ENCODE assay signal across 1 cellular context in the genomic region with DNA sequence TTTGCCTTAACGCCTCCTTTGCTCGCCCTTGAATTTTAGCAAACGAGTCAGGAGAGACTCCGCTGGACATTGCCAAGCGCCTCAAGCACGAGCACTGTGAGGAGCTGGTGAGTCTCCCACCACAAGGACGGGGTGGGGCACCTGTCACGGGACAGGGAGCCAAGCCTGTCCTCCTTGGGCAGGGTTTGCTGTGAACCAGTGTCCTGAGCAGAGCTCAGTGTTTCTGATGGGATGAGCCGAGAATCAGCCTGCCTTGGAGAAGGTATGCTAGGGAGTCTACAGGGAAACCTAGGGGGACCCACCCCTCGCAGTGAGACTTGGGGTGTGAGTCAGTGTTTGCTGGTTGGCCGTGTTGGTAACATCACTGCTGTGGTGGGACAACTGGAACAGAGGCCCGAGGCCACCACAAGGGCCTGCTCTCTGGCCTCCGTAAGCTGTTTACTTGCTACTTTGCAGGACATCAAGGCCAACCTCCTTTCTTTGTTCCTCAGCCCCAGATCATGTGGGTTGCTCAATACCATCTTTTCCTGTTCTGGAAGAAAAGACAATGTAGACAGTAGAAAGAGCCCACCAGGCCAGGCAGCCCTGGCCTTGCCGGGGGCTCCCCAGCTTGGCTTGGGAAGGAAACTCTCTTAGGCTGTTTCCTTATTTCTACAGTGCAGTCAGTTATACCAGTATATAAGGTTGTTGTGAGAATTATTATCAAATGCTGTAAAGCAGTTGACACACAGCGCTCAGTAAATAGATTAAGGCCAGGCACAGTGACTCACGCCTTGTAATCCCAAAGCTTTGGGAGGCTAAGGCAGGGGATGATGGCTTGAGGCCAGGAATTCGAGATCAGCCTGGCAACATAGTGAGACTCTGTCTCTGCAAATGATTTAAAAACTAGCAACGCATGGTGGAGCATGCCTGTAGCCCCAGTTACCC.
TF ChIP-seq lines count a peak whose summit lies in the region.

No MANE protein-coding gene starts in this region.

TF ChIP-seq in HepG2, 621 proteins besides CTCF, POLR2A, EP300 and RAD21 (continued from another document and continues in another):
- TF ChIP-seq, protein P1, sequence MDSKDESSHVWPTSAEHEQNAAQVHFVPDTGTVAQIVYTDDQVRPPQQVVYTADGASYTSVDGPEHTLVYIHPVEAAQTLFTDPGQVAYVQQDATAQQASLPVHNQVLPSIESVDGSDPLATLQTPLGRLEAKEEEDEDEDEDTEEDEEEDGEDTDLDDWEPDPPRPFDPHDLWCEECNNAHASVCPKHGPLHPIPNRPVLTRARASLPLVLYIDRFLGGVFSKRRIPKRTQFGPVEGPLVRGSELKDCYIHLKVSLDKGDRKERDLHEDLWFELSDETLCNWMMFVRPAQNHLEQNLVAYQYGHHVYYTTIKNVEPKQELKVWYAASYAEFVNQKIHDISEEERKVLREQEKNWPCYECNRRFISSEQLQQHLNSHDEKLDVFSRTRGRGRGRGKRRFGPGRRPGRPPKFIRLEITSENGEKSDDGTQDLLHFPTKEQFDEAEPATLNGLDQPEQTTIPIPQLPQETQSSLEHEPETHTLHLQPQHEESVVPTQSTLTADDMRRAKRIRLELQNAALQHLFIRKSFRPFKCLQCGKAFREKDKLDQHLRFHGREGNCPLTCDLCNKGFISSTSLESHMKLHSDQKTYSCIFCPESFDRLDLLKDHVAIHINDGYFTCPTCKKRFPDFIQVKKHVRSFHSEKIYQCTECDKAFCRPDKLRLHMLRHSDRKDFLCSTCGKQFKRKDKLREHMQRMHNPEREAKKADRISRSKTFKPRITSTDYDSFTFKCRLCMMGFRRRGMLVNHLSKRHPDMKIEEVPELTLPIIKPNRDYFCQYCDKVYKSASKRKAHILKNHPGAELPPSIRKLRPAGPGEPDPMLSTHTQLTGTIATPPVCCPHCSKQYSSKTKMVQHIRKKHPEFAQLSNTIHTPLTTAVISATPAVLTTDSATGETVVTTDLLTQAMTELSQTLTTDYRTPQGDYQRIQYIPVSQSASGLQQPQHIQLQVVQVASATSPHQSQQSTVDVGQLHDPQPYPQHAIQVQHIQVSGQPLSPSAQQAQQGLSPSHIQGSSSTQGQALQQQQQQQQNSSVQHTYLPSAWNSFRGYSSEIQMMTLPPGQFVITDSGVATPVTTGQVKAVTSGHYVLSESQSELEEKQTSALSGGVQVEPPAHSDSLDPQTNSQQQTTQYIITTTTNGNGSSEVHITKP (CRISPR knock-in tag; IDR thresholded peaks at IDR 0.05; ENCODE audit: low read depth): peak; percentile 13
- TF ChIP-seq ZZZ3 (CRISPR knock-in tag; IDR thresholded peaks at IDR 0.05; ENCODE audit: borderline replicate concordance) (0 out of 2 replicates have a peak, but pooled peaks have one; percentile 75), HES4 (CRISPR knock-in tag; IDR thresholded peaks at IDR 0.05; ENCODE audit: borderline replicate concordance) (no peak), GPN1 (CRISPR knock-in tag; IDR thresholded peaks at IDR 0.05; ENCODE audit: borderline replicate concordance) (no peak), RXRA (CRISPR knock-in tag; IDR thresholded peaks at IDR 0.05) (peak; percentile 2; the same call in 1 of the 2 replicates), ZFY (CRISPR knock-in tag; IDR thresholded peaks at IDR 0.05) (peak; percentile 72), ZNF510 (CRISPR knock-in tag; IDR thresholded peaks at IDR 0.05; ENCODE audit: low read depth) (no peak), FOXJ3 (CRISPR knock-in tag; IDR thresholded peaks at IDR 0.05; ENCODE audit: borderline replicate concordance) (peak; percentile 86), ZNF382 (CRISPR knock-in tag; IDR thresholded peaks at IDR 0.05; ENCODE audit: borderline replicate concordance) (no peak), NFE2 (CRISPR knock-in tag; IDR thresholded peaks at IDR 0.05) (no peak), ZNF703 (CRISPR knock-in tag; IDR thresholded peaks at IDR 0.05; ENCODE audit: borderline replicate concordance) (no peak), TBL1XR1 (IDR thresholded peaks at IDR 0.05; ENCODE audit: borderline replicate concordance, low read length, partially characterized antibody) (no peak), RARA (CRISPR knock-in tag; IDR thresholded peaks at IDR 0.05) (peak; percentile 46; the same call in 1 of the 2 replicates), ZFP36L1 (CRISPR knock-in tag; IDR thresholded peaks at IDR 0.05) (no peak; the same call in 1 of the 2 replicates), NFE2L2 (IDR thresholded peaks at IDR 0.05; ENCODE audit: low read length) (no peak), FOXP1 (IDR thresholded peaks at IDR 0.05) (no peak), FOXP1 (CRISPR knock-in tag; IDR thresholded peaks at IDR 0.05) (peak; percentile 89), LCORL (IDR thresholded peaks at IDR 0.05) (no peak), LCORL (CRISPR knock-in tag; IDR thresholded peaks at IDR 0.05) (peak; percentile 52; the same call in 1 of the 2 replicates), ZNF230 (CRISPR knock-in tag; IDR thresholded peaks at IDR 0.05) (no peak), FOSL1 (CRISPR knock-in tag; IDR thresholded peaks at IDR 0.05; ENCODE audit: borderline replicate concordance) (no peak; the same call in 1 of the 2 replicates), GABPA (IDR thresholded peaks at IDR 0.05; ENCODE audit: low read depth, low read length) (no peak), GABPA (CRISPR knock-in tag; IDR thresholded peaks at IDR 0.05; ENCODE audit: low read depth) (peak; percentile 35), ZNF441 (CRISPR knock-in tag; IDR thresholded peaks at IDR 0.05; ENCODE audit: borderline replicate concordance) (0 out of 2 replicates have a peak, but pooled peaks have one; percentile 52)
- TF ChIP-seq, protein P2, sequence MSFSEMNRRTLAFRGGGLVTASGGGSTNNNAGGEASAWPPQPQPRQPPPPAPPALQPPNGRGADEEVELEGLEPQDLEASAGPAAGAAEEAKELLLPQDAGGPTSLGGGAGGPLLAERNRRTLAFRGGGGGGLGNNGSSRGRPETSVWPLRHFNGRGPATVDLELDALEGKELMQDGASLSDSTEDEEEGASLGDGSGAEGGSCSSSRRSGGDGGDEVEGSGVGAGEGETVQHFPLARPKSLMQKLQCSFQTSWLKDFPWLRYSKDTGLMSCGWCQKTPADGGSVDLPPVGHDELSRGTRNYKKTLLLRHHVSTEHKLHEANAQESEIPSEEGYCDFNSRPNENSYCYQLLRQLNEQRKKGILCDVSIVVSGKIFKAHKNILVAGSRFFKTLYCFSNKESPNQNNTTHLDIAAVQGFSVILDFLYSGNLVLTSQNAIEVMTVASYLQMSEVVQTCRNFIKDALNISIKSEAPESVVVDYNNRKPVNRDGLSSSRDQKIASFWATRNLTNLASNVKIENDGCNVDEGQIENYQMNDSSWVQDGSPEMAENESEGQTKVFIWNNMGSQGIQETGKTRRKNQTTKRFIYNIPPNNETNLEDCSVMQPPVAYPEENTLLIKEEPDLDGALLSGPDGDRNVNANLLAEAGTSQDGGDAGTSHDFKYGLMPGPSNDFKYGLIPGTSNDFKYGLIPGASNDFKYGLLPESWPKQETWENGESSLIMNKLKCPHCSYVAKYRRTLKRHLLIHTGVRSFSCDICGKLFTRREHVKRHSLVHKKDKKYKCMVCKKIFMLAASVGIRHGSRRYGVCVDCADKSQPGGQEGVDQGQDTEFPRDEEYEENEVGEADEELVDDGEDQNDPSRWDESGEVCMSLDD (CRISPR knock-in tag; IDR thresholded peaks at IDR 0.05; ENCODE audit: borderline replicate concordance): peak; percentile 38; the same call in 1 of the 2 replicates
- TF ChIP-seq, protein P3, sequence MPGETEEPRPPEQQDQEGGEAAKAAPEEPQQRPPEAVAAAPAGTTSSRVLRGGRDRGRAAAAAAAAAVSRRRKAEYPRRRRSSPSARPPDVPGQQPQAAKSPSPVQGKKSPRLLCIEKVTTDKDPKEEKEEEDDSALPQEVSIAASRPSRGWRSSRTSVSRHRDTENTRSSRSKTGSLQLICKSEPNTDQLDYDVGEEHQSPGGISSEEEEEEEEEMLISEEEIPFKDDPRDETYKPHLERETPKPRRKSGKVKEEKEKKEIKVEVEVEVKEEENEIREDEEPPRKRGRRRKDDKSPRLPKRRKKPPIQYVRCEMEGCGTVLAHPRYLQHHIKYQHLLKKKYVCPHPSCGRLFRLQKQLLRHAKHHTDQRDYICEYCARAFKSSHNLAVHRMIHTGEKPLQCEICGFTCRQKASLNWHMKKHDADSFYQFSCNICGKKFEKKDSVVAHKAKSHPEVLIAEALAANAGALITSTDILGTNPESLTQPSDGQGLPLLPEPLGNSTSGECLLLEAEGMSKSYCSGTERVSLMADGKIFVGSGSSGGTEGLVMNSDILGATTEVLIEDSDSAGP (CRISPR knock-in tag; IDR thresholded peaks at IDR 0.05; ENCODE audit: borderline replicate concordance): peak; percentile 36; the same call in 1 of the 2 replicates
- TF ChIP-seq, protein P4, sequence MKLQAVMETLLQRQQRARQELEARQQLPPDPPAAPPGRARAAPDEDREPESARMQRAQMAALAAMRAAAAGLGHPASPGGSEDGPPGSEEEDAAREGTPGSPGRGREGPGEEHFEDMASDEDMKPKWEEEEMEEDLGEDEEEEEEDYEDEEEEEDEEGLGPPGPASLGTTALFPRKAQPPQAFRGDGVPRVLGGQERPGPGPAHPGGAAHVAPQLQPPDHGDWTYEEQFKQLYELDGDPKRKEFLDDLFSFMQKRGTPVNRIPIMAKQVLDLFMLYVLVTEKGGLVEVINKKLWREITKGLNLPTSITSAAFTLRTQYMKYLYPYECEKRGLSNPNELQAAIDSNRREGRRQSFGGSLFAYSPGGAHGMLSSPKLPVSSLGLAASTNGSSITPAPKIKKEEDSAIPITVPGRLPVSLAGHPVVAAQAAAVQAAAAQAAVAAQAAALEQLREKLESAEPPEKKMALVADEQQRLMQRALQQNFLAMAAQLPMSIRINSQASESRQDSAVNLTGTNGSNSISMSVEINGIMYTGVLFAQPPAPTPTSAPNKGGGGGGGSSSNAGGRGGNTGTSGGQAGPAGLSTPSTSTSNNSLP (IDR thresholded peaks at IDR 0.05; ENCODE audit: low read depth, low read length): 0 out of 2 replicates have a peak, but pooled peaks have one; percentile 25
- TF ChIP-seq, protein P5, sequence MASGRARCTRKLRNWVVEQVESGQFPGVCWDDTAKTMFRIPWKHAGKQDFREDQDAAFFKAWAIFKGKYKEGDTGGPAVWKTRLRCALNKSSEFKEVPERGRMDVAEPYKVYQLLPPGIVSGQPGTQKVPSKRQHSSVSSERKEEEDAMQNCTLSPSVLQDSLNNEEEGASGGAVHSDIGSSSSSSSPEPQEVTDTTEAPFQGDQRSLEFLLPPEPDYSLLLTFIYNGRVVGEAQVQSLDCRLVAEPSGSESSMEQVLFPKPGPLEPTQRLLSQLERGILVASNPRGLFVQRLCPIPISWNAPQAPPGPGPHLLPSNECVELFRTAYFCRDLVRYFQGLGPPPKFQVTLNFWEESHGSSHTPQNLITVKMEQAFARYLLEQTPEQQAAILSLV (CRISPR knock-in tag; IDR thresholded peaks at IDR 0.05; ENCODE audit: borderline replicate concordance): 0 out of 2 replicates have a peak, but pooled peaks have one; percentile 41
- TF ChIP-seq, protein P6, sequence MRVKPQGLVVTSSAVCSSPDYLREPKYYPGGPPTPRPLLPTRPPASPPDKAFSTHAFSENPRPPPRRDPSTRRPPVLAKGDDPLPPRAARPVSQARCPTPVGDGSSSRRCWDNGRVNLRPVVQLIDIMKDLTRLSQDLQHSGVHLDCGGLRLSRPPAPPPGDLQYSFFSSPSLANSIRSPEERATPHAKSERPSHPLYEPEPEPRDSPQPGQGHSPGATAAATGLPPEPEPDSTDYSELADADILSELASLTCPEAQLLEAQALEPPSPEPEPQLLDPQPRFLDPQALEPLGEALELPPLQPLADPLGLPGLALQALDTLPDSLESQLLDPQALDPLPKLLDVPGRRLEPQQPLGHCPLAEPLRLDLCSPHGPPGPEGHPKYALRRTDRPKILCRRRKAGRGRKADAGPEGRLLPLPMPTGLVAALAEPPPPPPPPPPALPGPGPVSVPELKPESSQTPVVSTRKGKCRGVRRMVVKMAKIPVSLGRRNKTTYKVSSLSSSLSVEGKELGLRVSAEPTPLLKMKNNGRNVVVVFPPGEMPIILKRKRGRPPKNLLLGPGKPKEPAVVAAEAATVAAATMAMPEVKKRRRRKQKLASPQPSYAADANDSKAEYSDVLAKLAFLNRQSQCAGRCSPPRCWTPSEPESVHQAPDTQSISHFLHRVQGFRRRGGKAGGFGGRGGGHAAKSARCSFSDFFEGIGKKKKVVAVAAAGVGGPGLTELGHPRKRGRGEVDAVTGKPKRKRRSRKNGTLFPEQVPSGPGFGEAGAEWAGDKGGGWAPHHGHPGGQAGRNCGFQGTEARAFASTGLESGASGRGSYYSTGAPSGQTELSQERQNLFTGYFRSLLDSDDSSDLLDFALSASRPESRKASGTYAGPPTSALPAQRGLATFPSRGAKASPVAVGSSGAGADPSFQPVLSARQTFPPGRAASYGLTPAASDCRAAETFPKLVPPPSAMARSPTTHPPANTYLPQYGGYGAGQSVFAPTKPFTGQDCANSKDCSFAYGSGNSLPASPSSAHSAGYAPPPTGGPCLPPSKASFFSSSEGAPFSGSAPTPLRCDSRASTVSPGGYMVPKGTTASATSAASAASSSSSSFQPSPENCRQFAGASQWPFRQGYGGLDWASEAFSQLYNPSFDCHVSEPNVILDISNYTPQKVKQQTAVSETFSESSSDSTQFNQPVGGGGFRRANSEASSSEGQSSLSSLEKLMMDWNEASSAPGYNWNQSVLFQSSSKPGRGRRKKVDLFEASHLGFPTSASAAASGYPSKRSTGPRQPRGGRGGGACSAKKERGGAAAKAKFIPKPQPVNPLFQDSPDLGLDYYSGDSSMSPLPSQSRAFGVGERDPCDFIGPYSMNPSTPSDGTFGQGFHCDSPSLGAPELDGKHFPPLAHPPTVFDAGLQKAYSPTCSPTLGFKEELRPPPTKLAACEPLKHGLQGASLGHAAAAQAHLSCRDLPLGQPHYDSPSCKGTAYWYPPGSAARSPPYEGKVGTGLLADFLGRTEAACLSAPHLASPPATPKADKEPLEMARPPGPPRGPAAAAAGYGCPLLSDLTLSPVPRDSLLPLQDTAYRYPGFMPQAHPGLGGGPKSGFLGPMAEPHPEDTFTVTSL (CRISPR knock-in tag; IDR thresholded peaks at IDR 0.05; ENCODE audit: borderline replicate concordance): peak; percentile 86
- TF ChIP-seq, protein P7, sequence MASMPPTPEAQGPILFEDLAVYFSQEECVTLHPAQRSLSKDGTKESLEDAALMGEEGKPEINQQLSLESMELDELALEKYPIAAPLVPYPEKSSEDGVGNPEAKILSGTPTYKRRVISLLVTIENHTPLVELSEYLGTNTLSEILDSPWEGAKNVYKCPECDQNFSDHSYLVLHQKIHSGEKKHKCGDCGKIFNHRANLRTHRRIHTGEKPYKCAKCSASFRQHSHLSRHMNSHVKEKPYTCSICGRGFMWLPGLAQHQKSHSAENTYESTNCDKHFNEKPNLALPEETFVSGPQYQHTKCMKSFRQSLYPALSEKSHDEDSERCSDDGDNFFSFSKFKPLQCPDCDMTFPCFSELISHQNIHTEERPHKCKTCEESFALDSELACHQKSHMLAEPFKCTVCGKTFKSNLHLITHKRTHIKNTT (CRISPR knock-in tag; IDR thresholded peaks at IDR 0.05): no peak
- TF ChIP-seq, protein P8, sequence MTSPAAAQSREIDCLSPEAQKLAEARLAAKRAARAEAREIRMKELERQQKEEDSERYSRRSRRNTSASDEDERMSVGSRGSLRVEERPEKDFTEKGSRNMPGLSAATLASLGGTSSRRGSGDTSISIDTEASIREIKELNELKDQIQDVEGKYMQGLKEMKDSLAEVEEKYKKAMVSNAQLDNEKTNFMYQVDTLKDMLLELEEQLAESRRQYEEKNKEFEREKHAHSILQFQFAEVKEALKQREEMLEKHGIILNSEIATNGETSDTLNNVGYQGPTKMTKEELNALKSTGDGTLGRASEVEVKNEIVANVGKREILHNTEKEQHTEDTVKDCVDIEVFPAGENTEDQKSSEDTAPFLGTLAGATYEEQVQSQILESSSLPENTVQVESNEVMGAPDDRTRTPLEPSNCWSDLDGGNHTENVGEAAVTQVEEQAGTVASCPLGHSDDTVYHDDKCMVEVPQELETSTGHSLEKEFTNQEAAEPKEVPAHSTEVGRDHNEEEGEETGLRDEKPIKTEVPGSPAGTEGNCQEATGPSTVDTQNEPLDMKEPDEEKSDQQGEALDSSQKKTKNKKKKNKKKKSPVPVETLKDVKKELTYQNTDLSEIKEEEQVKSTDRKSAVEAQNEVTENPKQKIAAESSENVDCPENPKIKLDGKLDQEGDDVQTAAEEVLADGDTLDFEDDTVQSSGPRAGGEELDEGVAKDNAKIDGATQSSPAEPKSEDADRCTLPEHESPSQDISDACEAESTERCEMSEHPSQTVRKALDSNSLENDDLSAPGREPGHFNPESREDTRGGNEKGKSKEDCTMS (CRISPR knock-in tag; conservative IDR thresholded peaks at IDR 0.05): no peak
